Comparison of ENCODE assay signal across 12 cellular contexts in the genomic region with DNA sequence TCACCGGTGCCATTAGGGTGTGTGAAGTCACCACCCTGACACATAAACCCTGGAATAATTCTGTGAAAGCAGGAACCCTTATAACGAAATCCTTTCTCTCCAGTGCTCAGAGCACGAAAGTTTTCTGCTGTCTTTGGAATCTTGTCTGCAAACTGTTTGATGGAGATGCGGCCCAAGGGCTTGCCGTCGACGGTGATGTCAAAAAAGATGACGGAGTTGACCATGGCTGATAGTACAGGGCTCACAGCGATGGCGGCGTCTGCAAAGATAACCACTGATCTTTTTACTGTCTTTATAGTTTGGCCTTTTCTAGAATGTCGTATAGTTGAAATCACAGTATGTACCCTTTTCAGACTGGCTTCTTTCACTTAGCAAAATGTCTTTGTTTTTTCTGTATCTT. TPM values are rescaled to one million over a fixed set of nuclear protein-coding genes. Genes with fewer than 3 reads are reported as not detected.
"Had no signal": no experiment of that assay in that cellular context is flagged by ENCODE, and none has a peak within 500 bp of the region (broad histone marks: within the 10 kb centered on the region; RNA-seq: fewer than 3 reads in every experiment).

TSS of gene PPIAL4G (minus strand) at position 274 of the 400 bp plus-strand sequence. CDS start at position 224, 50 bp downstream.

RNA-seq across cellular contexts. Expression of gene PPIAL4G, which starts in this region (rescaled TPM):
- total RNA-seq: activated T-helper 1 cell treated with anti-CD3 and anti-CD28 coated beads, Interleukin-12 subunit alpha, Interleukin-12 subunit beta, Interleukin-2, Interleukin-4 antibody, amounts not matched to agents 30 ng/mL and 10 ng/mL and 1 ng/mL, durations not matched to agents 14 hours and 24 hours and 36 hours; astrocyte; bronchial epithelial cell; cardiac septum; endothelial cell of umbilical vein; esophagus squamous epithelium; fibroblast of lung; fibroblast of villous mesenchyme; gastroesophageal sphincter; glomerular endothelial cell; heart right ventricle had no signal
- polyA plus RNA-seq: adipose tissue, endothelial cell of umbilical vein, fibroblast of lung, heart right ventricle had no signal
